In the genomic region with DNA sequence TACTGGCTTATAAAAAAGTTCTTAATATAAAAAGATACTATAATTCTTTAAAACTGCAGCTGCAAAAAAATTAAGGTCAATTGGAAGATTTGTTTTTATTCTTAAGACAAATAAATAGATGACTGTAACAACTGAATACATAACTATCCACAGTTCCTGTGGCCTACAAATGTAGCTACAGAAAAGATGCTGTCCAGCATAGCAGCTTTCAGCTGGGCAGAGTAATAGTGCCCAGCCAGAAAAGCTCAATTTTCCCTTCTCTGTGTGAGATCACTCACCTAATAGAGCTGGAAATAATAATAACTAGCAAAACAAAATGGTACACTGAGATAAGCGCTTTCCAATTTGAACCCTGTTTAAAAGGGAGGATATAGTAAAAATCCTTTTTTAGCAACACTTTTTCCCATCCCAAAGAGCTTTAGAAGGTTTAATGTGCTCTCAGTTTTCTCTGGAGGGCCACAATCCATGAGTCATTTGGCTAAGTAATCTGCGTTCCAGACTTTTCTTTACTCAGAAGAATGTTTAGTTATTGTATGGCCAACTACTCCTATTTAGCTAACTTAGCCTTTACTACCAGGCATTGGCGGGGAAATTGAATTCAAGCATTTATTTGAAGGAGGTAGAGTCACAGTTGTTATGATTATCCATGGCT, we compare ENCODE assay signal across 21 cellular contexts.
DNase-seq lines count a peak whose midpoint lies in the region; ATAC-seq lines count a peak whose summit lies in the region.
"Had no signal": no experiment of that assay in that cellular context is flagged by ENCODE, and none has a peak within 500 bp of the region (broad histone marks: within the 10 kb centered on the region; RNA-seq: fewer than 3 reads in every experiment).

No MANE protein-coding gene starts in this region.

- no peak overlapping the region for H3K4me3 ChIP-seq in adipocyte (ENCODE audit: low read length)
- H3K4me3 ChIP-seq: ascending aorta, GM12878, lung, prostate gland, upper lobe of left lung had no signal

- intact Hi-C loops in activated CD4-positive, alpha-beta T cell treated with anti-CD3 and anti-CD28 coated beads for 36 hours (cut with DNase I, micrococcal nuclease): loop anchor here (1.0 to 10.0 kb wide), 3 partner anchors 158 to 566 kb away; partner anchors contain the start of genes DNAH7 (in 1 of the 2) and SLC39A10 (in 1 of the 2)

- H3K9me3 ChIP-seq in adipocyte (ENCODE audit: control insufficient read depth, low read length): no peaks in the 10 kb centered on the region
- H3K9me3 ChIP-seq: ascending aorta, prostate gland, upper lobe of left lung had no signal

- POLR2A ChIA-PET in activated CD4-positive, alpha-beta T cell treated with anti-CD3 and anti-CD28 coated beads for 36 hours (lab: Charles Lee): interaction anchor here (0.5 kb wide), 1 partner anchor 34 kb away, joined by 3 read pairs; no protein-coding TSS in a partner anchor

- H3K27me3 Mint-ChIP-seq in activated naive CD4-positive, alpha-beta T cell treated with anti-CD3 and anti-CD28 coated beads, Interleukin-2, amount 50 U/mL, for 24 hours: no peaks in the 10 kb centered on the region
- H3K27me3 Mint-ChIP-seq in activated naive CD4-positive, alpha-beta T cell treated with anti-CD3 and anti-CD28 coated beads, Interleukin-2, amount 10 ng/mL, durations not matched to agents 7 days and 5 days: no peaks in the 10 kb centered on the region
- no peaks in the 10 kb centered on the region for H3K27me3 Mint-ChIP-seq in activated CD4-positive, alpha-beta T cell treated with anti-CD3 and anti-CD28 coated beads for 36 hours
- H3K27me3 Mint-ChIP-seq in stimulated activated naive CD8-positive, alpha-beta T cell treated with anti-CD3 and anti-CD28 coated beads, Interleukin-15, amount 100 ng/mL, for 72 hours: no peaks in the 10 kb centered on the region

- H3K27me3 ChIP-seq in adipocyte (replicated peaks; ENCODE audit: control insufficient read depth, insufficient read depth, low read length): no peaks in the 10 kb centered on the region
- H3K27me3 ChIP-seq: ascending aorta, upper lobe of left lung had no signal

- H3K4me1 ChIP-seq in adipocyte (ENCODE audit: control insufficient read depth, insufficient read depth, low read length): peaks cover 4% of the 10 kb centered on the region
- H3K4me1 ChIP-seq: prostate gland, upper lobe of left lung had no signal

- H3K36me3 Mint-ChIP-seq in activated naive CD4-positive, alpha-beta T cell treated with anti-CD3 and anti-CD28 coated beads, Interleukin-2, amount 50 U/mL, for 24 hours: peaks cover 2% of the 10 kb centered on the region
- peaks cover 21% of the 10 kb centered on the region for H3K36me3 Mint-ChIP-seq in activated naive CD4-positive, alpha-beta T cell treated with anti-CD3 and anti-CD28 coated beads, Interleukin-2, amount 10 ng/mL, durations not matched to agents 7 days and 5 days
- H3K36me3 Mint-ChIP-seq in activated CD4-positive, alpha-beta T cell treated with anti-CD3 and anti-CD28 coated beads for 36 hours (ENCODE audit: low read depth): no peaks in the 10 kb centered on the region

- no peak for ATAC-seq in activated CD4-positive, alpha-beta T cell treated with anti-CD3 and anti-CD28 coated beads for 36 hours
- no peak for ATAC-seq in GM19395 (IDR thresholded peaks at IDR 0.05; ENCODE audit: unreplicated experiment)
- ATAC-seq in stimulated activated naive CD8-positive, alpha-beta T cell treated with anti-CD3 and anti-CD28 coated beads, Interleukin-15, amount 100 ng/mL, for 72 hours: no peak

- CTCF ChIA-PET in activated naive CD4-positive, alpha-beta T cell treated with anti-CD3 and anti-CD28 coated beads, Interleukin-2, amount 10 ng/mL, durations not matched to agents 7 days and 5 days (lab: Charles Lee): interaction anchor here (0.6 to 3.3 kb wide), 12 partner anchors 9 to 570 kb away, joined by 3 to 29 read pairs (median 4); partner anchors contain the start of genes DNAH7 and SLC39A10
- CTCF ChIA-PET in activated CD4-positive, alpha-beta T cell treated with anti-CD3 and anti-CD28 coated beads for 36 hours (lab: Charles Lee): interaction anchor here (0.7 to 2.8 kb wide), 8 partner anchors 15 to 568 kb away, joined by 3 to 23 read pairs (median 4); no protein-coding TSS in a partner anchor

- no peak for DNase-seq in activated naive CD4-positive, alpha-beta T cell treated with anti-CD3 and anti-CD28 coated beads, Interleukin-2, amount 10 ng/mL, durations not matched to agents 7 days and 5 days
- peak; percentile 37 for DNase-seq in adipocyte (ENCODE audit: low read depth)
- DNase-seq in fibroblast of peridontal ligament (ENCODE audit: extremely low read depth): peak; percentile 68
- DNase-seq in stromal cell of bone marrow (ENCODE audit: low read depth): peak; percentile 40
- DNase-seq in activated CD4-positive, alpha-beta T cell treated with anti-CD3 and anti-CD28 coated beads for 36 hours: no peak
- no peak for DNase-seq in stimulated activated naive CD8-positive, alpha-beta T cell treated with anti-CD3 and anti-CD28 coated beads, Interleukin-15, amount 100 ng/mL, for 72 hours
- DNase-seq: DMS79, glutamatergic neuron, NCI-H1092, NCI-H187, NCI-H2171 treated with DMSO at 0.1 percent for 48 hours, NCI-H524 treated with DMSO at 0.1 percent for 48 hours had no signal

- H3K9ac ChIP-seq in adipocyte (ENCODE audit: low read length): no peak overlapping the region

- H3K4me1 Mint-ChIP-seq in activated naive CD4-positive, alpha-beta T cell treated with anti-CD3 and anti-CD28 coated beads, Interleukin-2, amount 50 U/mL, for 24 hours: peaks cover 62% of the 10 kb centered on the region
- peaks cover 40% of the 10 kb centered on the region for H3K4me1 Mint-ChIP-seq in activated naive CD4-positive, alpha-beta T cell treated with anti-CD3 and anti-CD28 coated beads, Interleukin-2, amount 10 ng/mL, durations not matched to agents 7 days and 5 days
- peaks cover 32% of the 10 kb centered on the region for H3K4me1 Mint-ChIP-seq in activated CD4-positive, alpha-beta T cell treated with anti-CD3 and anti-CD28 coated beads for 36 hours
- peaks cover 23% of the 10 kb centered on the region for H3K4me1 Mint-ChIP-seq in stimulated activated naive CD8-positive, alpha-beta T cell treated with anti-CD3 and anti-CD28 coated beads, Interleukin-15, amount 100 ng/mL, for 72 hours

- H3K36me3 ChIP-seq in adipocyte (ENCODE audit: control insufficient read depth, insufficient read depth, low read length, severe bottlenecking): no peaks in the 10 kb centered on the region
- H3K36me3 ChIP-seq: ascending aorta, prostate gland, upper lobe of left lung had no signal

- H3K9me3 Mint-ChIP-seq in activated naive CD4-positive, alpha-beta T cell treated with anti-CD3 and anti-CD28 coated beads, Interleukin-2, amount 50 U/mL, for 24 hours: no peaks in the 10 kb centered on the region
- peaks cover 15% of the 10 kb centered on the region for H3K9me3 Mint-ChIP-seq in activated naive CD4-positive, alpha-beta T cell treated with anti-CD3 and anti-CD28 coated beads, Interleukin-2, amount 10 ng/mL, durations not matched to agents 7 days and 5 days
- H3K9me3 Mint-ChIP-seq in activated CD4-positive, alpha-beta T cell treated with anti-CD3 and anti-CD28 coated beads for 36 hours (ENCODE audit: low read depth): no peaks in the 10 kb centered on the region
- H3K9me3 Mint-ChIP-seq in stimulated activated naive CD8-positive, alpha-beta T cell treated with anti-CD3 and anti-CD28 coated beads, Interleukin-15, amount 100 ng/mL, for 72 hours: peaks cover 0 to 4% of the 10 kb centered on the region in 2 donors
- H3K9me3 Mint-ChIP-seq: activated T-cell treated with anti-CD3 and anti-CD28 coated beads, Interleukin-2, amount 50 U/mL, for 4 hours had no signal

- H3K4me3 Mint-ChIP-seq in activated naive CD4-positive, alpha-beta T cell treated with anti-CD3 and anti-CD28 coated beads, Interleukin-2, amount 50 U/mL, for 24 hours: no peak overlapping the region
- H3K4me3 Mint-ChIP-seq in activated naive CD4-positive, alpha-beta T cell treated with anti-CD3 and anti-CD28 coated beads, Interleukin-2, amount 10 ng/mL, durations not matched to agents 7 days and 5 days: no peak overlapping the region
- H3K4me3 Mint-ChIP-seq in activated CD4-positive, alpha-beta T cell treated with anti-CD3 and anti-CD28 coated beads for 36 hours: no peak overlapping the region
- H3K4me3 Mint-ChIP-seq in stimulated activated naive CD8-positive, alpha-beta T cell treated with anti-CD3 and anti-CD28 coated beads, Interleukin-15, amount 100 ng/mL, for 72 hours: no peak overlapping the region
- H3K4me3 Mint-ChIP-seq: activated T-cell treated with anti-CD3 and anti-CD28 coated beads, Interleukin-2, amount 50 U/mL, for 4 hours; T-helper 1 cell treated with Interleukin-12 subunit alpha and Interleukin-12 subunit beta and Interleukin-4 antibody, amounts not matched to agents 30 μg/mL and 1 μg/mL, for 36 hours had no signal

- peak overlapping the region; percentile 26 for H3K27ac Mint-ChIP-seq in activated naive CD4-positive, alpha-beta T cell treated with anti-CD3 and anti-CD28 coated beads, Interleukin-2, amount 50 U/mL, for 24 hours
- H3K27ac Mint-ChIP-seq in activated naive CD4-positive, alpha-beta T cell treated with anti-CD3 and anti-CD28 coated beads, Interleukin-2, amount 10 ng/mL, durations not matched to agents 7 days and 5 days: no peak overlapping the region
- no peak overlapping the region for H3K27ac Mint-ChIP-seq in activated CD4-positive, alpha-beta T cell treated with anti-CD3 and anti-CD28 coated beads for 36 hours
- H3K27ac Mint-ChIP-seq in stimulated activated naive CD8-positive, alpha-beta T cell treated with anti-CD3 and anti-CD28 coated beads, Interleukin-15, amount 100 ng/mL, for 72 hours: no peak overlapping the region
- H3K27ac Mint-ChIP-seq: T-helper 1 cell treated with Interleukin-12 subunit alpha and Interleukin-12 subunit beta and Interleukin-4 antibody, amounts not matched to agents 30 μg/mL and 1 μg/mL, for 36 hours had no signal

Comparison
In these comparisons a context has a peak if more than half of its experiments do, and no peak if none do; other contexts are left out.
1. DNase-seq: peak in adipocyte (single experiment), fibroblast of peridontal ligament (single experiment) and stromal cell of bone marrow (single experiment); none in activated naive CD4-positive, alpha-beta T cell treated with anti-CD3 and anti-CD28 coated beads, Interleukin-2, amount 10 ng/mL, durations not matched to agents 7 days and 5 days (single experiment), activated CD4-positive, alpha-beta T cell treated with anti-CD3 and anti-CD28 coated beads for 36 hours (single experiment) and stimulated activated naive CD8-positive, alpha-beta T cell treated with anti-CD3 and anti-CD28 coated beads, Interleukin-15, amount 100 ng/mL, for 72 hours (0 of 2).